In the genomic region with DNA sequence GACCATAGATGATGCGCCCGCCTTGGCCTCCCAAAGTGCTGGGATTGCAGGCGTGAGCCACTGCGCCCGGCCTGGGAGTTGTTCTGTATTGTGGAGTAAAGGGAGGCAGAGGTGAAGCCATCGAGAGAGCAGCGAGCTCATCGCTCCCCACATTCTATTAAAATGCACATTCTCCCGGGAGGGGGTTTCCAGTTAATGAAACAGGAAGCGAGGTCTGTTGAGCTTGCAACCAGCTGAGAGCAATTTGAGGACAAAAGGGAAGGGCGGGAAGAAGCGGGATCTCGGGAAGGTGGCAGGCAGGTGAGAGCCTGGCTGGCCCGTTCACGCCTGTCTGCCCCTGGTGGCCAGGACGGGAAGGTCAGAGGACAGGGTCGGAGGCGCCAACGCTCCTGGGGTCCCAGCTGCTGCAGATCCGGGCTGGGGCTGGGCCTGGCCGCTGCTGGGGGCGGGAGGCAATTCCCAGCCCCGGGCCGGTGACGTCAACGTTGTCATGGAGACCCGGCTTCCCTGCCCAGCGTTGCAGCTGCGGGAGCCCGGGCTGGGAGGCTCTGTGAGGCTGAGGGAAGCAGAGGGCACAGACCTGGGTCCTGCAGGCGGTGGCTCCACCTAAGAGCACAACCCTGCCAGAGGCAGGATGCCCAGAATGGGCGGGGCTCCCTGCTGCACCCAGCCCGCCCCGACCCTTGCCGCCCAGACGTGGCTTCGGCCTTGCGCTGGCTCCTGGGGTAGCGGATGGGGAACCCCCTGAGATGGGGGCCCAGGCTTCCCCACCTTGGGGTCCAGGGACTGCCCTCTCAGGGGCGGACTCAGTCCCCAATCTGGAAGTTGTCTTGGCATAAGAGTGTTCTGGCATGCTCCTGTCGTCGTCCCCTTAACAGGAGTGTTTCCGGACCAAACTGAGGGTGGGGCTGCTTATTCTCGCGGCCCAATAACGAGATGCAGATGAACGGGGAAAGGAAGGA, we compare ENCODE assay signal across 8 cellular contexts. TPM values are rescaled to one million over a fixed set of nuclear protein-coding genes. Genes with fewer than 3 reads are reported as not detected.
A peak's percentile ranks its signal among the peaks of the same experiment; 100 is the strongest.
DNase-seq lines count a peak whose midpoint lies in the region; ATAC-seq and TF ChIP-seq lines count a peak whose summit lies in the region.

No MANE protein-coding gene starts in this region.

- peak; percentile 66 for DNase-seq in CD1c-positive myeloid dendritic cell (ENCODE audit: extremely low spot score)
- peak; percentile 75 for DNase-seq in HT1080 (ENCODE audit: low read depth)
- peak; percentile 54 for DNase-seq in OCI-M1 (lab: John Stamatoyannopoulos, UW)
- DNase-seq in activated effector memory CD4-positive, alpha-beta T cell treated with anti-CD3 and anti-CD28 coated beads, Interleukin-2, amount 50 U/mL, for 16 hours, result peak; percentile 86
- peak; percentile 56 to 85 for DNase-seq in foreskin fibroblast
- DNase-seq in nephron progenitor cell, result peak; percentile 98
- DNase-seq in stromal cell of bone marrow (ENCODE audit: low read depth), result peak; percentile 38

- peak overlapping the region; percentile 41 to 51 for H3K4me3 ChIP-seq in foreskin fibroblast (ENCODE audit: low read depth in 1 of 2, low read length in 2 of 2)

- H3K9me3 Mint-ChIP-seq in nephron progenitor cell, result no peaks in the 10 kb centered on the region

- peak overlapping the region; percentile 80 for H3K4me3 Mint-ChIP-seq in nephron progenitor cell

- H3K27ac Mint-ChIP-seq in nephron progenitor cell, result no peak overlapping the region

- peaks cover 38% of the 10 kb centered on the region for H3K4me1 Mint-ChIP-seq in nephron progenitor cell

- H3K36me3 Mint-ChIP-seq in nephron progenitor cell (ENCODE audit: low read depth), result no peaks in the 10 kb centered on the region

- H3K27me3 Mint-ChIP-seq in nephron progenitor cell (ENCODE audit: low read depth, poor library complexity), result peaks cover 20% of the 10 kb centered on the region

- TF ChIP-seq CTCF in foreskin fibroblast (IDR thresholded peaks at IDR 0.05; ENCODE audit: low read depth, low read length) (peak; percentile 48), nephron progenitor cell (IDR thresholded peaks at IDR 0.05) (peak; percentile 68)

- ATAC-seq in GM19455 (IDR thresholded peaks at IDR 0.05; ENCODE audit: unreplicated experiment), result peak; percentile 77

RNA-seq across cellular contexts. Expression of gene PLCG2, which starts 48.7 kb away (rescaled TPM):
- 1.9 and 3.2 TPM in 2 replicates for total RNA-seq in HT1080 (2014; rRNA removed; shearing (Covaris generic))
- polyA plus RNA-seq in HT1080 (2015; cell fraction: cytosol; rRNA removed), result 0.93 and 1.4 TPM in 2 replicates
- polyA plus RNA-seq in HT1080 (2015; cell fraction: nucleus; rRNA removed), result 2.7 and 6.3 TPM in 2 replicates

Comparison
In these comparisons a context has a peak if more than half of its experiments do, and no peak if none do; other contexts are left out.
1. Peak in every context shown above with its lines: DNase-seq, ATAC-seq and H3K4me3 ChIP-seq.
2. DNase-seq: peak in every context shown above with its lines; median percentile 98 in nephron progenitor cell; 86 in activated effector memory CD4-positive, alpha-beta T cell treated with anti-CD3 and anti-CD28 coated beads, Interleukin-2, amount 50 U/mL, for 16 hours; 75 in HT1080; 70 in foreskin fibroblast; 66 in CD1c-positive myeloid dendritic cell; 54 in OCI-M1; 38 in stromal cell of bone marrow.